21 cellular contexts compared by ENCODE assay signal in genomic region chr10:111247781-111248389, GRCh38.
"Had no signal": no experiment of that assay in that cellular context is flagged by ENCODE, and none has a peak within 500 bp of the region (broad histone marks: within the 10 kb centered on the region; RNA-seq: fewer than 3 reads in every experiment).

No MANE protein-coding gene starts in this region.

- H3K4me1 Mint-ChIP-seq: activated CD4-positive, alpha-beta T cell treated with anti-CD3 and anti-CD28 coated beads, Interleukin-2, amount 10 ng/mL, durations not matched to agents 24 days and 14 days; nephron progenitor cell had no signal

- H3K9me3 Mint-ChIP-seq: activated CD4-positive, alpha-beta T cell treated with anti-CD3 and anti-CD28 coated beads, Interleukin-2, amount 10 ng/mL, durations not matched to agents 24 days and 14 days; activated CD8-positive, alpha-beta T cell treated with anti-CD3 and anti-CD28 coated beads for 36 hours; activated T-helper 2 cell treated with anti-CD3 and anti-CD28 coated beads, Interferon-gamma antibody, Interleukin-2, Interleukin-4, amounts not matched to agents 10 μg/mL and 5 μg/mL and 100 μg/mL, durations not matched to agents 14 hours and 24 hours and 36 hours; nephron progenitor cell had no signal

- H3K27me3 ChIP-seq: brain microvascular endothelial cell, gastrocnemius medialis, left lung had no signal

- H3K9me3 ChIP-seq: left lung had no signal

- H3K4me3 ChIP-seq: gastrocnemius medialis, left lung had no signal

- DNase-seq: activated CD4-positive, alpha-beta T cell treated with anti-CD3 and anti-CD28 coated beads, Interleukin-2, amount 10 ng/mL, durations not matched to agents 24 days and 14 days; activated CD8-positive, alpha-beta T cell treated with anti-CD3 and anti-CD28 coated beads for 36 hours; activated naive CD4-positive, alpha-beta T cell treated with anti-CD3 and anti-CD28 coated beads for 36 hours; activated T-cell treated with anti-CD3 and anti-CD28 coated beads, Interleukin-2, amount 50 U/mL, for 1 hour; brain microvascular endothelial cell; cortex of kidney; erythroblast; gastrocnemius medialis; head of caudate nucleus; left lung; midbrain; nephron progenitor cell; nucleus accumbens; posterior cingulate gyrus; stimulated activated CD4-positive, alpha-beta T cell treated with anti-CD3 and anti-CD28 coated beads, Interleukin-12 subunit alpha, Interleukin-12 subunit beta, amount 100 ng/mL, for 4 hours; stimulated activated CD4-positive, alpha-beta T cell treated with anti-CD3 and anti-CD28 coated beads, Interleukin-1b, Interleukin-23, amount 100 ng/mL, for 48 hours; stimulated activated CD8-positive, alpha-beta memory T cell treated with anti-CD3 and anti-CD28 coated beads, Interleukin-4, amount 100 ng/mL, for 48 hours; stimulated activated naive CD4-positive, alpha-beta T cell; T-helper 9 cell had no signal

- H3K4me1 ChIP-seq: gastrocnemius medialis, left lung had no signal

- H3K36me3 ChIP-seq: brain microvascular endothelial cell, gastrocnemius medialis, left lung had no signal

- H3K4me3 Mint-ChIP-seq: activated CD4-positive, alpha-beta T cell treated with anti-CD3 and anti-CD28 coated beads, Interleukin-2, amount 10 ng/mL, durations not matched to agents 24 days and 14 days; activated CD8-positive, alpha-beta T cell treated with anti-CD3 and anti-CD28 coated beads for 36 hours; activated naive CD4-positive, alpha-beta T cell treated with anti-CD3 and anti-CD28 coated beads for 36 hours; nephron progenitor cell had no signal

- H3K27ac Mint-ChIP-seq: activated CD4-positive, alpha-beta T cell treated with anti-CD3 and anti-CD28 coated beads, Interleukin-2, amount 10 ng/mL, durations not matched to agents 24 days and 14 days; activated CD8-positive, alpha-beta T cell treated with anti-CD3 and anti-CD28 coated beads for 36 hours; activated naive CD4-positive, alpha-beta T cell treated with anti-CD3 and anti-CD28 coated beads for 36 hours; activated T-helper 2 cell treated with anti-CD3 and anti-CD28 coated beads, Interferon-gamma antibody, Interleukin-2, Interleukin-4, amounts not matched to agents 10 μg/mL and 5 μg/mL and 100 μg/mL, durations not matched to agents 14 hours and 24 hours and 36 hours; nephron progenitor cell had no signal

- ATAC-seq: activated CD8-positive, alpha-beta T cell treated with anti-CD3 and anti-CD28 coated beads for 36 hours; gastrocnemius medialis; left lung had no signal

- FAIRE-seq: endometrium had no signal

- H3K27ac ChIP-seq: brain microvascular endothelial cell, gastrocnemius medialis, left lung had no signal
